14 cellular contexts compared by ENCODE assay signal in the genomic region with DNA sequence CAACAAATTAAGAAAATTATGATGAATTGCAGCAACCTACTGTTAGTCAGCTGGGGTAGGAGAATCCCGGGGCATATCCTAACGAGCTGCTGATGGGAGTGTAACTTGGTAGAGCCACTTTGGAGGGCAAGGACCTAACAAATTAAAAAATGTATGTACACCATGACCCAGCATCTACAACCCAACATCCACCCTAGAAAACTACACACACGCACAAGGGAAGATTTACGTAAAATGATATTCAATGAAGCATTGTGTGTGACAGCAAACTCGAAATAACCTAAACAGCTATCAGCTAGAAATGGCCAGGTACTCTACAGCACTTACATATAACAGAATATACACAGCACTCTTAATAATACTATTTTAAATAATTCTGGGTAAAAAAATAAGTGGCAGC. TPM values are rescaled to one million over a fixed set of nuclear protein-coding genes. Genes with fewer than 3 reads are reported as not detected.
DNase-seq lines count a peak whose midpoint lies in the region; ATAC-seq and TF ChIP-seq lines count a peak whose summit lies in the region.
"Had no signal": no experiment of that assay in that cellular context is flagged by ENCODE, and none has a peak within 500 bp of the region (broad histone marks: within the 10 kb centered on the region; RNA-seq: fewer than 3 reads in every experiment).

No MANE protein-coding gene starts in this region.

- TF ChIP-seq POLR2A in upper lobe of left lung (IDR thresholded peaks at IDR 0.05), result no peak

- peaks cover 43% of the 10 kb centered on the region for H3K36me3 Mint-ChIP-seq in activated naive CD4-positive, alpha-beta T cell treated with anti-CD3 and anti-CD28 coated beads for 36 hours (ENCODE audit: low read depth)
- H3K36me3 Mint-ChIP-seq in T-helper 1 cell treated with Interleukin-12 subunit alpha and Interleukin-12 subunit beta and Interleukin-4 antibody, amounts not matched to agents 30 μg/mL and 1 μg/mL, for 36 hours (ENCODE audit: low read depth), result peaks cover 19% of the 10 kb centered on the region

- H3K27ac ChIP-seq in upper lobe of left lung, result peak overlapping the region; percentile 40 to 78 (median 59)
- H3K27ac ChIP-seq: SK-N-MC, WERI-Rb-1 had no signal

- no peak for TF ChIP-seq CTCF in upper lobe of left lung (IDR thresholded peaks at IDR 0.05)

- peak overlapping the region; percentile 90 for H3K4me3 Mint-ChIP-seq in activated naive CD4-positive, alpha-beta T cell treated with anti-CD3 and anti-CD28 coated beads for 36 hours
- H3K4me3 Mint-ChIP-seq in T-helper 1 cell treated with Interleukin-12 subunit alpha and Interleukin-12 subunit beta and Interleukin-4 antibody, amounts not matched to agents 30 μg/mL and 1 μg/mL, for 36 hours, result peak overlapping the region; percentile 85

- intact Hi-C loops in activated naive CD4-positive, alpha-beta T cell treated with anti-CD3 and anti-CD28 coated beads for 36 hours (cut with micrococcal nuclease), result no loop called here
- intact Hi-C loops in Right ventricle myocardium superior (cut with DNase I), result no loop called here

- no peaks in the 10 kb centered on the region for H3K9me3 ChIP-seq in upper lobe of left lung

- DNase-seq in activated naive CD4-positive, alpha-beta T cell treated with anti-CD3 and anti-CD28 coated beads for 36 hours, result no peak
- DNase-seq in activated naive CD4-positive, alpha-beta T cell treated with Interleukin-2 at 50 U/mL for 16 hours, result no peak
- DNase-seq in foreskin melanocyte, result peak; percentile 43
- DNase-seq in upper lobe of left lung, result no peak
- DNase-seq in Right ventricle myocardium superior, result no peak
- no peak for DNase-seq in DMS153 treated with DMSO at 0.1 percent for 48 hours (lab: John Stamatoyannopoulos, UW; ENCODE audit: unreplicated experiment)
- DNase-seq in KG1 (lab: John Stamatoyannopoulos, UW), result no peak
- DNase-seq: effector CD8-positive, alpha-beta T cell; mesendoderm; small intestine; WERI-Rb-1 had no signal

- no peaks in the 10 kb centered on the region for H3K27me3 ChIP-seq in upper lobe of left lung

- no peaks in the 10 kb centered on the region for H3K36me3 ChIP-seq in upper lobe of left lung
- H3K36me3 ChIP-seq: WERI-Rb-1 had no signal

- H3K4me1 Mint-ChIP-seq in activated naive CD4-positive, alpha-beta T cell treated with anti-CD3 and anti-CD28 coated beads for 36 hours (ENCODE audit: low read depth), result peaks cover 56% of the 10 kb centered on the region
- peaks cover 62% of the 10 kb centered on the region for H3K4me1 Mint-ChIP-seq in T-helper 1 cell treated with Interleukin-12 subunit alpha and Interleukin-12 subunit beta and Interleukin-4 antibody, amounts not matched to agents 30 μg/mL and 1 μg/mL, for 36 hours (ENCODE audit: low read depth)

- H3K27ac Mint-ChIP-seq in activated naive CD4-positive, alpha-beta T cell treated with anti-CD3 and anti-CD28 coated beads for 36 hours, result peak overlapping the region; percentile 98
- peak overlapping the region; percentile 85 for H3K27ac Mint-ChIP-seq in T-helper 1 cell treated with Interleukin-12 subunit alpha and Interleukin-12 subunit beta and Interleukin-4 antibody, amounts not matched to agents 30 μg/mL and 1 μg/mL, for 36 hours

- WGBS in upper lobe of left lung, 2 donors, result 82 to 84% methylated on average over 5 of the region's 5 CpGs

- H3K4me3 ChIP-seq in upper lobe of left lung, result peak overlapping the region in 3 of 4 donors; percentile 7 to 45 (median 13)
- H3K4me3 ChIP-seq: SK-N-MC had no signal

- CTCF ChIA-PET in activated naive CD4-positive, alpha-beta T cell treated with anti-CD3 and anti-CD28 coated beads for 36 hours (lab: Charles Lee), result interaction anchor here (0.7 to 2.4 kb wide), 3 partner anchors 10 to 72 kb away, joined by 3 to 10 read pairs (median 5); no protein-coding TSS in a partner anchor

- no peaks in the 10 kb centered on the region for H3K27me3 Mint-ChIP-seq in activated naive CD4-positive, alpha-beta T cell treated with anti-CD3 and anti-CD28 coated beads for 36 hours (ENCODE audit: low read depth)
- H3K27me3 Mint-ChIP-seq in T-helper 1 cell treated with Interleukin-12 subunit alpha and Interleukin-12 subunit beta and Interleukin-4 antibody, amounts not matched to agents 30 μg/mL and 1 μg/mL, for 36 hours (ENCODE audit: low read depth), result no peaks in the 10 kb centered on the region

- TF ChIP-seq EP300 in upper lobe of left lung (IDR thresholded peaks at IDR 0.05), result no peak

- H3K9me3 Mint-ChIP-seq in activated naive CD4-positive, alpha-beta T cell treated with anti-CD3 and anti-CD28 coated beads for 36 hours, result peaks cover 2% of the 10 kb centered on the region
- no peaks in the 10 kb centered on the region for H3K9me3 Mint-ChIP-seq in T-helper 1 cell treated with Interleukin-12 subunit alpha and Interleukin-12 subunit beta and Interleukin-4 antibody, amounts not matched to agents 30 μg/mL and 1 μg/mL, for 36 hours

- ATAC-seq in upper lobe of left lung (ENCODE audit: low FRiP score in 2 of 2) (no peak), Right ventricle myocardium superior (ENCODE audit: poor library complexity) (no peak)

- H3K4me1 ChIP-seq in upper lobe of left lung, result peaks cover 0 to 12% (median 5%) of the 10 kb centered on the region in 4 donors

RNA-seq across cellular contexts. Expression of gene BCL2A1, which starts 1.8 kb away (rescaled TPM):
- 10 to 100 TPM; 79.1 to 88.7 TPM for total RNA-seq in activated naive CD4-positive, alpha-beta T cell treated with anti-CD3 and anti-CD28 coated beads for 36 hours
- total RNA-seq in upper lobe of left lung (10 to 100 TPM; 11.5 to 81.9 (median 43.7) TPM), Right ventricle myocardium superior (0.43 TPM)
- total RNA-seq: osteocyte had no signal
